In the genomic region with DNA sequence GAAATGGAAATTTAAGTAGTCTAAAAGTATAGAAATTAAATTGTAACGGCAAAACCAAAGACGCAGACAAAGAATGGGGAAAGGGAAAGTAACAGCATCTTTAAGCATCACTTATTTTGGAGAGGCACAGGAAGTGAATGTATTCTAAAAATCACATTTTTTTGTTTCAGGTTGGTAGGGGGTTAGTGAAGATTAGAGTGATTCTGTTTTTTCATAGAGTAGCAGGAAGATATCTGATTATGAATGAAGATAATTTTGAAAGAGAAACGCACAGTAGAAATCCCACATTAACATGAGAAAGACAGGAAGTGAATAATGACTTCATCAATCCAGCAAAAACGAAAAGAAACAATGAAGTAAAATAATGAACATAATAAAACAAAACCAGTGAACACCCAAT, we compare ENCODE assay signal across 1 cellular context.
TF ChIP-seq lines count a peak whose summit lies in the region.

No MANE protein-coding gene starts in this region.

TF ChIP-seq in H1, 55 proteins besides CTCF, POLR2A, EP300 and RAD21:
- TF ChIP-seq CHD2 (IDR thresholded peaks at IDR 0.05; ENCODE audit: low read length) (no peak), RFX5 (IDR thresholded peaks at IDR 0.05; ENCODE audit: borderline replicate concordance, low read depth, low read length) (no peak), FOSL1 (IDR thresholded peaks at IDR 0.05; ENCODE audit: insufficient read depth, low read depth, low read length) (no peak), SIN3A (conservative IDR thresholded peaks at IDR 0.05 in 1 of 2, IDR thresholded peaks at IDR 0.05 in 1 of 2; ENCODE audit: low read depth in 1 of 2, low read length in 2 of 2) (no peak), GTF2F1 (IDR thresholded peaks at IDR 0.05; ENCODE audit: borderline replicate concordance, low read depth, low read length) (no peak), TBP (IDR thresholded peaks at IDR 0.05; ENCODE audit: low read depth, low read length) (no peak), TAF1 (IDR thresholded peaks at IDR 0.05; ENCODE audit: low read depth, low read length) (no peak), TEAD4 (IDR thresholded peaks at IDR 0.05; ENCODE audit: low read depth, low read length) (no peak), NANOG (IDR thresholded peaks at IDR 0.05; ENCODE audit: insufficient read depth, low read depth, low read length, poor library complexity, severe bottlenecking) (no peak), CHD1 (IDR thresholded peaks at IDR 0.05; ENCODE audit: low read depth, low read length) (no peak), SUZ12 (IDR thresholded peaks at IDR 0.05; ENCODE audit: low read length) (no peak), CEBPB (IDR thresholded peaks at IDR 0.05; ENCODE audit: low read depth, low read length) (no peak), SP2 (IDR thresholded peaks at IDR 0.05; ENCODE audit: low read length) (no peak), HDAC2 (IDR thresholded peaks at IDR 0.05; ENCODE audit: borderline replicate concordance in 1 of 2, low read depth in 2 of 2, low read length in 2 of 2) (no peak), POLR2AphosphoS5 (IDR thresholded peaks at IDR 0.05; ENCODE audit: low read depth, low read length) (no peak), JUND (IDR thresholded peaks at IDR 0.05; ENCODE audit: low read length) (no peak), RNF2 (IDR thresholded peaks at IDR 0.05; ENCODE audit: borderline replicate concordance, low read depth, low read length, missing control alignments, poor library complexity, severe bottlenecking) (no peak), CBX8 (IDR thresholded peaks at IDR 0.05; ENCODE audit: borderline replicate concordance, low read depth, low read length) (no peak)
- TF ChIP-seq, protein P1, sequence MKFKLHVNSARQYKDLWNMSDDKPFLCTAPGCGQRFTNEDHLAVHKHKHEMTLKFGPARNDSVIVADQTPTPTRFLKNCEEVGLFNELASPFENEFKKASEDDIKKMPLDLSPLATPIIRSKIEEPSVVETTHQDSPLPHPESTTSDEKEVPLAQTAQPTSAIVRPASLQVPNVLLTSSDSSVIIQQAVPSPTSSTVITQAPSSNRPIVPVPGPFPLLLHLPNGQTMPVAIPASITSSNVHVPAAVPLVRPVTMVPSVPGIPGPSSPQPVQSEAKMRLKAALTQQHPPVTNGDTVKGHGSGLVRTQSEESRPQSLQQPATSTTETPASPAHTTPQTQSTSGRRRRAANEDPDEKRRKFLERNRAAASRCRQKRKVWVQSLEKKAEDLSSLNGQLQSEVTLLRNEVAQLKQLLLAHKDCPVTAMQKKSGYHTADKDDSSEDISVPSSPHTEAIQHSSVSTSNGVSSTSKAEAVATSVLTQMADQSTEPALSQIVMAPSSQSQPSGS (IDR thresholded peaks at IDR 0.05; ENCODE audit: low read length), result no peak
- TF ChIP-seq, protein P2, sequence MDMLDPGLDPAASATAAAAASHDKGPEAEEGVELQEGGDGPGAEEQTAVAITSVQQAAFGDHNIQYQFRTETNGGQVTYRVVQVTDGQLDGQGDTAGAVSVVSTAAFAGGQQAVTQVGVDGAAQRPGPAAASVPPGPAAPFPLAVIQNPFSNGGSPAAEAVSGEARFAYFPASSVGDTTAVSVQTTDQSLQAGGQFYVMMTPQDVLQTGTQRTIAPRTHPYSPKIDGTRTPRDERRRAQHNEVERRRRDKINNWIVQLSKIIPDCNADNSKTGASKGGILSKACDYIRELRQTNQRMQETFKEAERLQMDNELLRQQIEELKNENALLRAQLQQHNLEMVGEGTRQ (IDR thresholded peaks at IDR 0.05; ENCODE audit: low read length), result no peak
